In genomic region chr9:137168575-137168906, GRCh38 we compare ENCODE assay signal across 10 cellular contexts. TPM values are rescaled to one million over a fixed set of nuclear protein-coding genes. Genes with fewer than 3 reads are reported as not detected.
A peak's percentile ranks its signal among the peaks of the same experiment; 100 is the strongest.
DNase-seq lines count a peak whose midpoint lies in the region; ATAC-seq, FAIRE-seq and TF ChIP-seq lines count a peak whose summit lies in the region.
"Had no signal": no experiment of that assay in that cellular context is flagged by ENCODE, and none has a peak within 500 bp of the region (broad histone marks: within the 10 kb centered on the region; RNA-seq: fewer than 3 reads in every experiment).

No MANE protein-coding gene starts in this region.

- peaks cover 19% of the 10 kb centered on the region; the same call in 1 of the 2 replicates for H3K36me3 ChIP-seq in BLaER1

- H3K9me3 ChIP-seq in BLaER1, result no peaks in the 10 kb centered on the region

- DNase-seq in HL-60 (ENCODE audit: low read depth in 1 of 2, low spot score in 1 of 2) (peak in 1 of 2 experiments; percentile 10), naive B cell (no peak), cerebellar nuclear complex (lab: John Stamatoyannopoulos, UW) (no peak), GM19239 (ENCODE audit: insufficient read length, low spot score) (no peak)
- no peak for DNase-seq in central memory CD8-positive, alpha-beta T cell (ENCODE audit: low spot score in 2 of 2)
- no peak for DNase-seq in stimulated activated CD8-positive, alpha-beta memory T cell treated with anti-CD3 and anti-CD28 coated beads, Interleukin-4, amount 100 ng/mL, for 48 hours
- DNase-seq: activated CD4-positive, alpha-beta T cell treated with anti-CD3 and anti-CD28 coated beads for 4 hours had no signal

- peaks cover 38% of the 10 kb centered on the region for H3K27me3 Mint-ChIP-seq in central memory CD8-positive, alpha-beta T cell
- peaks cover 0 to 58% (median 46%) of the 10 kb centered on the region in 3 donors for H3K27me3 Mint-ChIP-seq in naive B cell

- H3K9me3 Mint-ChIP-seq in central memory CD8-positive, alpha-beta T cell, result no peaks in the 10 kb centered on the region
- peaks cover 0 to 1% (median 0%) of the 10 kb centered on the region in 7 donors for H3K9me3 Mint-ChIP-seq in naive B cell

- H3K27me3 ChIP-seq in BLaER1, result peaks cover 12% of the 10 kb centered on the region; the same call in 1 of the 2 replicates
- H3K27me3 ChIP-seq in HL-60 (ENCODE audit: insufficient read depth, poor library complexity, severe bottlenecking), result peaks cover 27% of the 10 kb centered on the region

- H3K4me2 ChIP-seq in BLaER1, result peak overlapping the region; percentile 96

- H3K27ac ChIP-seq in BLaER1, result peak overlapping the region; percentile 97
- H3K27ac ChIP-seq in HL-60 (replicated peaks), result no peak overlapping the region

- peaks cover 3% of the 10 kb centered on the region for H3K4me1 Mint-ChIP-seq in central memory CD8-positive, alpha-beta T cell
- peaks cover 6 to 18% (median 7%) of the 10 kb centered on the region in 3 donors for H3K4me1 Mint-ChIP-seq in naive B cell

- H3K4me3 Mint-ChIP-seq in central memory CD8-positive, alpha-beta T cell, result peak overlapping the region; percentile 37
- H3K4me3 Mint-ChIP-seq in naive B cell, result peak overlapping the region in 6 of 8 donors; percentile 28 to 74 (median 61)

- H3K36me3 Mint-ChIP-seq in central memory CD8-positive, alpha-beta T cell (ENCODE audit: insufficient read depth), result peaks cover 6% of the 10 kb centered on the region
- no peaks in the 10 kb centered on the region for H3K36me3 Mint-ChIP-seq in naive B cell

- no peak for FAIRE-seq in GM19239 (lab: Jason Lieb, UNC)
- FAIRE-seq: HTR-8/SVneo had no signal

- no peak for ATAC-seq in central memory CD8-positive, alpha-beta T cell (replicated peaks; ENCODE audit: extremely low read depth, poor library complexity, severe bottlenecking)
- ATAC-seq in naive B cell (ENCODE audit: low read depth in 2 of 2), result peak; percentile 34 to 51
- no peak for ATAC-seq in GM21360 (IDR thresholded peaks at IDR 0.05; ENCODE audit: unreplicated experiment)

- H3K27ac Mint-ChIP-seq in central memory CD8-positive, alpha-beta T cell (ENCODE audit: low read depth), result no peak overlapping the region
- H3K27ac Mint-ChIP-seq in naive B cell, result peak overlapping the region in 1 of 6 donors; percentile 16

- H3K4me3 ChIP-seq in BLaER1 (peak overlapping the region; percentile 82), HL-60 (replicated peaks; ENCODE audit: insufficient read depth, low read length) (peak overlapping the region; percentile 28)

- peak overlapping the region; percentile 84 for H3K9ac ChIP-seq in BLaER1

- peaks cover 82% of the 10 kb centered on the region for H3K4me1 ChIP-seq in BLaER1

- TF ChIP-seq CTCF in HL-60 (IDR thresholded peaks at IDR 0.05; ENCODE audit: insufficient read depth, low read length), result no peak

- H4K20me1 ChIP-seq in BLaER1, result peaks cover 46% of the 10 kb centered on the region

RNA-seq across cellular contexts. Expression of gene LRRC26, which starts 1.3 kb away (rescaled TPM):
- polyA plus RNA-seq in naive B cell (ENCODE audit: low read depth in 6 of 6), result not detected

RNA-seq across cellular contexts. Expression of gene TMEM210, which starts 3.3 kb away (rescaled TPM):
- polyA plus RNA-seq in naive B cell (ENCODE audit: low read depth in 6 of 6), result not detected

RNA-seq across cellular contexts. Expression of gene ANAPC2, which starts 19.8 kb away (rescaled TPM):
- 1 to 10 TPM; 6.1 to 9.3 (median 7.5) TPM for polyA plus RNA-seq in naive B cell (ENCODE audit: low read depth in 6 of 6)

RNA-seq across cellular contexts. Expression of gene SSNA1, which starts 19.9 kb away (rescaled TPM):
- polyA plus RNA-seq in naive B cell (ENCODE audit: low read depth in 6 of 6), result 100 to 1,000 TPM; 112 to 145 (median 132) TPM

RNA-seq across cellular contexts. Expression of gene GRIN1, which starts 29.6 kb away (rescaled TPM):
- polyA plus RNA-seq in naive B cell (ENCODE audit: low read depth in 6 of 6), result not detected

Comparison
In these comparisons a context has a peak if more than half of its experiments do, and no peak if none do; other contexts are left out.
1. ATAC-seq: peak in naive B cell (2 of 2); none in central memory CD8-positive, alpha-beta T cell (single experiment) and GM21360 (single experiment).